In the genomic region with DNA sequence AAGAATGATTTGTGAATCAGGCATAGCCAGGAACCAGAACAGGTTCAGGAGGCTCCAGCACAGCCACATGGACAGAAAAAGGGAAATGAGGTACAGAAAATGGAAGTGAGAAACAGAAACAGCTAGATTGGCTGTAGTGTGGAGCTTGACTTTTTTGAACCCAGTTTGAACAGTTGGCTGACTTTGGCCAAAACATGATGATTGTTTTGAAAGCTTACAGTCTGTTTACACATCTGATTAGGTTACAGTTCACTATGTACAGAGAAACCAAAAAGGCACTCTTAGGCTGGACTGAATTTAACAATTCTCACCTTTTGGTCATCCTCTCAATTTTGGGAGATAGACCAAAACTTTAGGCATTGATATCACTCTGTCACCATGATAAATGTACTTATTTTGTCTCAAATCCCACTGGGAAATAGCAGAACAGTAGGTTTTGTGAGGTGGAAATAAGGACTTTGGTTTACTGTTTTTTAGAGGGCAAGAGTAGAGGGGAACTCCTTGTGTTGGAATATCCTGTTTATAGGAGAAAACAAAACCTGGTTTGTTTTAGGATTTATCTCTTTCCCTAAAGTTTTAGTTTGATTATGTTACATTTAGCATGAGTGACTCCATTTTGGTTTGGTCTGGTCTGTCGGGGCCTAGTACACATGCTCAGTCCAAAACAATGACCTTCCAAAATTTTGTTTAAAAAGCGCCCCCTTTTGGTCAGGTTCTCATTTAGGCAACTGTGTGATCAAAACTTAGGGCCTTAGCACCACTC, we compare ENCODE assay signal across 9 cellular contexts.
DNase-seq lines count a peak whose midpoint lies in the region; ATAC-seq, FAIRE-seq and TF ChIP-seq lines count a peak whose summit lies in the region.
"Had no signal": no experiment of that assay in that cellular context is flagged by ENCODE, and none has a peak within 500 bp of the region (broad histone marks: within the 10 kb centered on the region; RNA-seq: fewer than 3 reads in every experiment).

No MANE protein-coding gene starts in this region.

- peak; percentile 88 for FAIRE-seq in GM19239 (lab: Jason Lieb, UNC)

- ATAC-seq in HG03354 (IDR thresholded peaks at IDR 0.05; ENCODE audit: poor library complexity, severe bottlenecking, unreplicated experiment) = peak; percentile 79
- ATAC-seq in SK-N-SH treated with all-trans-retinoic acid at 6 μM for 48 hours = no peak
- ATAC-seq in left ventricle myocardium superior = no peak

- H3K4me1 Mint-ChIP-seq in CD14-positive monocyte (peaks cover 14% of the 10 kb centered on the region), chondrocyte (ENCODE audit: low read depth) (no peaks in the 10 kb centered on the region)

- TF ChIP-seq CTCF in CD14-positive monocyte (IDR thresholded peaks at IDR 0.05) (no peak), chondrocyte (IDR thresholded peaks at IDR 0.05) (peak; percentile 20)

- peaks cover 0 to 1% (median 0%) of the 10 kb centered on the region in 3 donors for H3K27me3 Mint-ChIP-seq in CD14-positive monocyte (ENCODE audit: low read depth in 3 of 3)
- peaks cover 5% of the 10 kb centered on the region for H3K27me3 Mint-ChIP-seq in chondrocyte (ENCODE audit: low read depth)

- H3K36me3 Mint-ChIP-seq in CD14-positive monocyte (no peaks in the 10 kb centered on the region), chondrocyte (ENCODE audit: low read depth) (no peaks in the 10 kb centered on the region)

- no peaks in the 10 kb centered on the region for H3K9me3 Mint-ChIP-seq in CD14-positive monocyte
- no peaks in the 10 kb centered on the region for H3K9me3 Mint-ChIP-seq in chondrocyte (ENCODE audit: low read depth)

- H3K4me3 Mint-ChIP-seq in CD14-positive monocyte (no peak overlapping the region), chondrocyte (ENCODE audit: unreplicated experiment) (no peak overlapping the region)

- intact Hi-C loops in CD14-positive monocyte (cut with micrococcal nuclease) (no loop called here), left ventricle myocardium superior (cut with micrococcal nuclease) (no loop called here)

- H3K27ac Mint-ChIP-seq in CD14-positive monocyte = peak overlapping the region in 5 of 7 donors; percentile 25 to 87 (median 78)
- no peak overlapping the region for H3K27ac Mint-ChIP-seq in chondrocyte (ENCODE audit: unreplicated experiment)

- DNase-seq in CD14-positive monocyte (ENCODE audit: low spot score) (no peak), GM19239 (ENCODE audit: insufficient read length, low spot score) (no peak), chondrocyte (ENCODE audit: low spot score) (no peak), SHP77 treated with DMSO at 0.1 percent for 48 hours (lab: John Stamatoyannopoulos, UW) (no peak), left ventricle myocardium superior (no peak)
- no peak for DNase-seq in activated effector memory CD4-positive, alpha-beta T cell treated with anti-CD3 and anti-CD28 coated beads, Interleukin-2, amount 50 U/mL, for 16 hours
- DNase-seq: NCI-H510A treated with DMSO at 0.1 percent for 48 hours had no signal

TF ChIP-seq in SK-N-SH treated with all-trans-retinoic acid at 6 μM for 48 hours, 23 proteins besides CTCF, POLR2A, EP300 and RAD21:
- TF ChIP-seq TOX (CRISPR knock-in tag; IDR thresholded peaks at IDR 0.05; ENCODE audit: borderline replicate concordance) (no peak), ZFP3 (CRISPR knock-in tag; IDR thresholded peaks at IDR 0.05) (no peak), GLIS3 (CRISPR knock-in tag; IDR thresholded peaks at IDR 0.05) (no peak), ZC3H10 (CRISPR knock-in tag; IDR thresholded peaks at IDR 0.05) (no peak), ZFP30 (CRISPR knock-in tag; IDR thresholded peaks at IDR 0.05) (no peak), ZNF565 (CRISPR knock-in tag; conservative IDR thresholded peaks at IDR 0.05; ENCODE audit: low read depth) (no peak), ZNF70 (CRISPR knock-in tag; IDR thresholded peaks at IDR 0.05) (no peak), CSRNP3 (CRISPR knock-in tag; IDR thresholded peaks at IDR 0.05) (no peak), BACH2 (CRISPR knock-in tag; IDR thresholded peaks at IDR 0.05; ENCODE audit: borderline replicate concordance) (no peak), ZNF8 (CRISPR knock-in tag; IDR thresholded peaks at IDR 0.05) (no peak)
TF ChIP-seq in SK-N-SH treated with all-trans-retinoic acid at 6 μM for 48 hours: peak in this region for 0.
